In the genomic region with DNA sequence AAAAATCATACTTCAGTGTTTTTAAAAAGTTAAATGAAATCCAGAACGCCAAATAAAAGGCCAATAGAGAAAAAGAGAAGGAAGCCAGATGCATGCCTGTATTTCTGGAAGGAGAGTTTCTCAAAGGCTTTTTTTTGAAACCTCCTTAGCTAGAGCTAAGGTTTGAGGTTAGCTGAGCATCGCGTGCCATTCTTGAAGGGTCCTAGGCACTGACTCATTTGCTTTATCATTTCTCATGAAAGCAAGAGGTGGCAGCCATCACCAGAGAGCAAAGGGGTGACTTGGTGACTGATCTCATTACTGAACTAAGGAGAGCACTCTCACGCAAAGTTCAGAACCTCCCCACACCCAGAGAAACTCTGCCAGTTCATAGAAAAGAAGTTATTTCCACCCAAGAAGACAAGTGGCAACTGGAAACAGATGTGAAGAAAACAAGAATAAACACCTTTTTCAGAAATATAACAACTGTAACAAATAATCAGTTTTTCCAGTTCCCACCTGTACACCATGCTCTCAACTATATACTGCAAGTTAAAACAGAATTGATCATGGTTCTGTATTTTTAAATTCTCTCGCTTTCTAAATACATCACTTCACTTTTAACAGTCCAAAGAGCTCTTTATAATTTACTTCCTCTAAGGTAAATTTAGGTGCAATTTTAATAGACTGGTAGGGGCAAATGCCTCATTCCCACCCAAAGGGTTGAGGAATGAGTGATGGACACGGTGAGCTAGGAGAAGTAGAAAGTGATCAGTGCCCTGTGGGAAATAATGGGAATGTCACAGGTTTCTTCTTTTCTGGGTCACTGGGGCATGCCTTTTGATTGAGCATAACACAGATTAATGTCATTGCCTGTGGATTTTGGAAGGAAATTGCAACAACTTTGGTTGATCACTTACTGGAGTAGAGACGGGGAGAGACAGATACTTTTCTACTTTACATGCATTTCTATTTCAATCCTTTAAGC, we compare ENCODE assay signal across 8 cellular contexts. TPM values are rescaled to one million over a fixed set of nuclear protein-coding genes. Genes with fewer than 3 reads are reported as not detected.
A peak's percentile ranks its signal among the peaks of the same experiment; 100 is the strongest.
DNase-seq lines count a peak whose midpoint lies in the region; ATAC-seq and TF ChIP-seq lines count a peak whose summit lies in the region.

No MANE protein-coding gene starts in this region.

- DNase-seq in MG63 = peak; percentile 32
- peak; percentile 88 for DNase-seq in activated effector memory CD4-positive, alpha-beta T cell treated with anti-CD3 and anti-CD28 coated beads, Interleukin-2, amount 50 U/mL, for 16 hours
- DNase-seq in stimulated activated CD8-positive, alpha-beta memory T cell treated with anti-CD3 and anti-CD28 coated beads, Interleukin-15, amount 100 ng/mL, for 4 hours (ENCODE audit: low read depth in 2 of 2) = peak; percentile 30 to 73
- no peak for DNase-seq in T1000 (lab: John Stamatoyannopoulos, UW)
- DNase-seq in OCI-M2 (lab: John Stamatoyannopoulos, UW; ENCODE audit: unreplicated experiment) = no peak
- DNase-seq in dorsolateral prefrontal cortex = no peak

- H3K4me1 ChIP-seq in DOHH2 (ENCODE audit: control insufficient read depth, low read length) = peaks cover 73% of the 10 kb centered on the region

- H3F3A ChIP-seq in DOHH2 (ENCODE audit: control insufficient read depth, insufficient read depth) = no peaks in the 10 kb centered on the region; the same call in 1 of the 2 replicates

- H3K27ac ChIP-seq in DOHH2 (ENCODE audit: low read depth, low read length) = peak overlapping the region; percentile 17; the same call in 1 of the 2 replicates
- no peak overlapping the region for H3K27ac ChIP-seq in dorsolateral prefrontal cortex

- H3K9me3 ChIP-seq in DOHH2 (ENCODE audit: control insufficient read depth, insufficient read depth, low read length) (no peaks in the 10 kb centered on the region), MG63 (no peaks in the 10 kb centered on the region)

- H3K79me2 ChIP-seq in DOHH2 (ENCODE audit: control insufficient read depth, low read length) = no peaks in the 10 kb centered on the region

- no peaks in the 10 kb centered on the region for H3K36me3 ChIP-seq in DOHH2 (ENCODE audit: control insufficient read depth, low read length)
- H3K36me3 ChIP-seq in MG63 = no peaks in the 10 kb centered on the region

- peak; percentile 77 for ATAC-seq in GM21529 (IDR thresholded peaks at IDR 0.05; ENCODE audit: unreplicated experiment)

- H3K4me2 ChIP-seq in DOHH2 (ENCODE audit: low read length) = peak overlapping the region; percentile 62

- H3K9me2 ChIP-seq in DOHH2 (replicated peaks; ENCODE audit: control insufficient read depth, low read length) = no peaks in the 10 kb centered on the region

- no peaks in the 10 kb centered on the region for H4K20me1 ChIP-seq in DOHH2 (ENCODE audit: control insufficient read depth, insufficient read depth, low read depth, low read length)

- H3K27me3 ChIP-seq in DOHH2 (ENCODE audit: control insufficient read depth, low read length) = no peaks in the 10 kb centered on the region
- no peaks in the 10 kb centered on the region for H3K27me3 ChIP-seq in MG63
- no peaks in the 10 kb centered on the region for H3K27me3 ChIP-seq in dorsolateral prefrontal cortex

- intact Hi-C loops in dorsolateral prefrontal cortex (cut with DNase I) = no loop called here

- TF ChIP-seq CTCF in DOHH2 (IDR thresholded peaks at IDR 0.05; ENCODE audit: low read depth, low read length, poor library complexity, severe bottlenecking) = no peak
- TF ChIP-seq CTCF in dorsolateral prefrontal cortex (IDR thresholded peaks at IDR 0.05 in 54 of 56, conservative IDR thresholded peaks at IDR 0.05 in 2 of 56; ENCODE audit: low read depth in 1 of 56, partially characterized antibody in 56 of 56) = no peak

- H3K4me3 ChIP-seq in DOHH2 (ENCODE audit: low read length) = peak overlapping the region; percentile 27
- H3K4me3 ChIP-seq in MG63 = no peak overlapping the region
- H3K4me3 ChIP-seq in dorsolateral prefrontal cortex = no peak overlapping the region

RNA-seq across cellular contexts. Expression of a gene that starts 24.7 kb away (rescaled TPM):
- total RNA-seq in MG63 (2014; rRNA removed; shearing (Covaris generic); ENCODE audit: low replicate concordance) = not detected in 2 replicates
- total RNA-seq in dorsolateral prefrontal cortex = under 1 TPM in 1 of 120 experiments, not detected in 119; 0.56 TPM

RNA-seq across cellular contexts. Expression of a gene that starts 33.7 kb away (rescaled TPM):
- 53.0 and 105 TPM in 2 replicates for total RNA-seq in MG63 (2014; rRNA removed; shearing (Covaris generic); ENCODE audit: low replicate concordance)
- total RNA-seq in dorsolateral prefrontal cortex = 1,000 to 10,000 TPM in 22 of 120 experiments, 100 to 1,000 TPM in 98; 175 to 2,533 (median 594) TPM

RNA-seq across cellular contexts. Expression of a gene that starts 37.0 kb away (rescaled TPM):
- total RNA-seq in MG63 (2014; rRNA removed; shearing (Covaris generic); ENCODE audit: low replicate concordance) = 43.7 and 45.1 TPM in 2 replicates
- total RNA-seq in dorsolateral prefrontal cortex = 100 to 1,000 TPM in 3 of 120 experiments, 10 to 100 TPM in 117; 23.2 to 140 (median 47.8) TPM

RNA-seq across cellular contexts. Expression of a gene that starts 59.0 kb away (rescaled TPM):
- total RNA-seq in MG63 (2014; rRNA removed; shearing (Covaris generic); ENCODE audit: low replicate concordance) = not detected in 2 replicates
- not detected for total RNA-seq in dorsolateral prefrontal cortex

Comparison
In these comparisons a context has a peak if more than half of its experiments do, and no peak if none do; other contexts are left out.
1. DNase-seq: peak in MG63 (single experiment), activated effector memory CD4-positive, alpha-beta T cell treated with anti-CD3 and anti-CD28 coated beads, Interleukin-2, amount 50 U/mL, for 16 hours (single experiment) and stimulated activated CD8-positive, alpha-beta memory T cell treated with anti-CD3 and anti-CD28 coated beads, Interleukin-15, amount 100 ng/mL, for 4 hours (2 of 2); none in T1000 (single experiment), OCI-M2 (single experiment) and dorsolateral prefrontal cortex (0 of 10).